21 cellular contexts compared by ENCODE assay signal in genomic region chr14:24283796-24284460, GRCh38.
"Had no signal": no experiment of that assay in that cellular context is flagged by ENCODE, and none has a peak within 500 bp of the region (broad histone marks: within the 10 kb centered on the region; RNA-seq: fewer than 3 reads in every experiment).

No MANE protein-coding gene starts in this region.

- H3K4me2 ChIP-seq: SK-N-SH had no signal

- DNase-seq: activated CD4-positive, CD25-positive, alpha-beta regulatory T cell treated with anti-CD3 and anti-CD28 coated beads, Interleukin-2, amount 50 U/mL, for 72 hours; activated CD8-positive, alpha-beta memory T cell treated with anti-CD3 and anti-CD28 coated beads for 24 hours; activated CD8-positive, alpha-beta memory T cell treated with anti-CD3 and anti-CD28 coated beads, Interleukin-2, amount 50 U/mL, for 4 hours; activated naive CD4-positive, alpha-beta T cell treated with Interleukin-2 at 50 U/mL for 16 hours; activated naive CD8-positive, alpha-beta T cell treated with anti-CD3 and anti-CD28 coated beads for 36 hours; activated T-cell treated with anti-CD3 and anti-CD28 coated beads, Interleukin-2, amount 50 U/mL, for 24 hours; amygdala; dermis blood vessel endothelial cell; effector CD8-positive, alpha-beta T cell; hypothalamus; left ventricle myocardium inferior; midbrain; natural killer cell; SK-N-SH; stimulated activated CD4-positive, alpha-beta T cell treated with anti-CD3 and anti-CD28 coated beads, Interleukin-4, amount 100 ng/mL, for 4 hours; upper lobe of right lung had no signal

- H3K36me3 Mint-ChIP-seq: natural killer cell had no signal

- H3K9me3 Mint-ChIP-seq: activated naive CD8-positive, alpha-beta T cell treated with anti-CD3 and anti-CD28 coated beads for 36 hours; activated T-cell treated with anti-CD3 and anti-CD28 coated beads, Interleukin-2, amount 50 U/mL, for 24 hours; activated T-helper 17 cell treated with anti-CD3 and anti-CD28 coated beads, Interleukin-2, amount 50 U/mL, for 72 hours; natural killer cell; stimulated activated naive CD8-positive, alpha-beta T cell treated with anti-CD3 and anti-CD28 coated beads, Interleukin-15, Interleukin-2, amounts not matched to agents 100 ng/mL and 50 ng/mL, for 24 hours had no signal

- H3K4me3 Mint-ChIP-seq: activated naive CD8-positive, alpha-beta T cell treated with anti-CD3 and anti-CD28 coated beads for 36 hours; activated T-cell treated with anti-CD3 and anti-CD28 coated beads, Interleukin-2, amount 50 U/mL, for 24 hours; activated T-helper 17 cell treated with anti-CD3 and anti-CD28 coated beads, Interleukin-2, amount 50 U/mL, for 72 hours; natural killer cell; stimulated activated naive CD8-positive, alpha-beta T cell treated with anti-CD3 and anti-CD28 coated beads, Interleukin-15, Interleukin-2, amounts not matched to agents 100 ng/mL and 50 ng/mL, for 24 hours had no signal

- H3K4me3 ChIP-seq: left ventricle myocardium inferior, thyroid gland, upper lobe of right lung had no signal

- ATAC-seq: activated T-helper 17 cell treated with anti-CD3 and anti-CD28 coated beads, Interleukin-2, amount 50 U/mL, for 72 hours; esophagus mucosa; natural killer cell; upper lobe of right lung had no signal

- H3K9ac ChIP-seq: SK-N-SH had no signal

- H3K27me3 Mint-ChIP-seq: activated naive CD8-positive, alpha-beta T cell treated with anti-CD3 and anti-CD28 coated beads for 36 hours; activated T-cell treated with anti-CD3 and anti-CD28 coated beads, Interleukin-2, amount 50 U/mL, for 24 hours; activated T-helper 17 cell treated with anti-CD3 and anti-CD28 coated beads, Interleukin-2, amount 50 U/mL, for 72 hours; stimulated activated naive CD8-positive, alpha-beta T cell treated with anti-CD3 and anti-CD28 coated beads, Interleukin-15, Interleukin-2, amounts not matched to agents 100 ng/mL and 50 ng/mL, for 24 hours had no signal

- H3K27me3 ChIP-seq: thyroid gland, upper lobe of right lung had no signal

- H3K9me3 ChIP-seq: left ventricle myocardium inferior, SK-N-SH, thyroid gland, upper lobe of right lung had no signal

- H3K27ac ChIP-seq: left ventricle myocardium inferior, thyroid gland, upper lobe of right lung, VCaP had no signal

- H3K36me3 ChIP-seq: left ventricle myocardium inferior, thyroid gland, upper lobe of right lung had no signal

- H3K27ac Mint-ChIP-seq: activated naive CD8-positive, alpha-beta T cell treated with anti-CD3 and anti-CD28 coated beads for 36 hours; activated T-cell treated with anti-CD3 and anti-CD28 coated beads, Interleukin-2, amount 50 U/mL, for 24 hours; activated T-helper 17 cell treated with anti-CD3 and anti-CD28 coated beads, Interleukin-2, amount 50 U/mL, for 72 hours; natural killer cell; stimulated activated naive CD8-positive, alpha-beta T cell treated with anti-CD3 and anti-CD28 coated beads, Interleukin-15, Interleukin-2, amounts not matched to agents 100 ng/mL and 50 ng/mL, for 24 hours had no signal
